8 cellular contexts compared by ENCODE assay signal in genomic region chr7:105003275-105003674, GRCh38. TPM values are rescaled to one million over a fixed set of nuclear protein-coding genes. Genes with fewer than 3 reads are reported as not detected.
DNase-seq lines count a peak whose midpoint lies in the region; ATAC-seq and TF ChIP-seq lines count a peak whose summit lies in the region.

No MANE protein-coding gene starts in this region.

- H3K27me3 Mint-ChIP-seq in WTC11 (ENCODE audit: low read depth) (no peaks in the 10 kb centered on the region), osteocyte (ENCODE audit: unreplicated experiment) (no peaks in the 10 kb centered on the region)

- H3K36me3 Mint-ChIP-seq in WTC11 (peaks cover 11% of the 10 kb centered on the region), osteocyte (ENCODE audit: unreplicated experiment) (peaks cover 5% of the 10 kb centered on the region)

- H3K27ac Mint-ChIP-seq in WTC11: peak overlapping the region; percentile 77
- peak overlapping the region; percentile 84 for H3K27ac Mint-ChIP-seq in osteocyte (ENCODE audit: unreplicated experiment)

- H3K4me1 ChIP-seq in HEK293 (ENCODE audit: control insufficient read depth, insufficient read depth, low read length): peaks cover 6% of the 10 kb centered on the region; the same call in 1 of the 2 replicates

- H3K4me3 ChIP-seq in HEK293 (ENCODE audit: low read depth, low read length): no peak overlapping the region

- H3K27ac ChIP-seq in HEK293 (ENCODE audit: extremely low read depth, low read depth, low read length) (0 out of 2 replicates have a peak overlapping the region, but pooled peaks have one; percentile 7), epithelial cell of prostate (peak overlapping the region; percentile 54)

- ATAC-seq in WTC11 (no peak; the same call in 1 of the 2 replicates), HG03280 (IDR thresholded peaks at IDR 0.05; ENCODE audit: unreplicated experiment) (no peak), GM19035 (IDR thresholded peaks at IDR 0.05; ENCODE audit: unreplicated experiment) (no peak), HG03108 (IDR thresholded peaks at IDR 0.05; ENCODE audit: unreplicated experiment) (no peak)

- H3K9me3 Mint-ChIP-seq in WTC11 (no peaks in the 10 kb centered on the region), osteocyte (ENCODE audit: unreplicated experiment) (no peaks in the 10 kb centered on the region)

- no peak for TF ChIP-seq CTCF in HEK293 (tag by site-specific recombination; IDR thresholded peaks at IDR 0.05)
- TF ChIP-seq CTCF in WTC11 (IDR thresholded peaks at IDR 0.05): no peak
- no peak for TF ChIP-seq CTCF in osteocyte (IDR thresholded peaks at IDR 0.05)

- no peak for DNase-seq in WTC11 (ENCODE audit: low spot score)
- no peak for DNase-seq in epithelial cell of prostate (ENCODE audit: low read depth, low spot score)
- no peak for DNase-seq in osteocyte (ENCODE audit: extremely low spot score, unreplicated experiment)
- DNase-seq in GDM1 (lab: John Stamatoyannopoulos, UW): no peak

- peaks cover 0 to 6% of the 10 kb centered on the region in 2 experiments; a peak in 2 of 3 replicates for H3K36me3 ChIP-seq in HEK293 (ENCODE audit: control insufficient read depth in 2 of 2, insufficient read depth in 1 of 2, low read length in 2 of 2)

- CTCF ChIA-PET in HEK293 (lab: Yijun Ruan, JAX): interaction anchor here (1.1 to 1.4 kb wide), 2 partner anchors 14 to 22 kb away, joined by 3 read pairs; no protein-coding TSS in a partner anchor
- CTCF ChIA-PET in WTC11 (lab: Charles Lee): no interaction called here

- POLR2A ChIA-PET in HEK293 (lab: Yijun Ruan, JAX) (interaction anchor here (1.0 to 1.1 kb wide), 3 partner anchors 9 to 19 kb away, joined by 3 to 4 read pairs (median 3); partner anchors contain the start of gene KMT2E), WTC11 (lab: Charles Lee) (no interaction called here)

- H3K9me3 ChIP-seq in HEK293 (ENCODE audit: control insufficient read depth, insufficient read depth, low read depth, low read length): no peaks in the 10 kb centered on the region

- H3K4me1 Mint-ChIP-seq in WTC11: peaks cover 69% of the 10 kb centered on the region
- peaks cover 86% of the 10 kb centered on the region for H3K4me1 Mint-ChIP-seq in osteocyte (ENCODE audit: unreplicated experiment)

- H3K4me3 Mint-ChIP-seq in WTC11 (no peak overlapping the region), osteocyte (ENCODE audit: unreplicated experiment) (peak overlapping the region; percentile 43)

TF ChIP-seq in HEK293, 187 proteins besides CTCF, POLR2A, EP300 and RAD21 (continues in another document):
- TF ChIP-seq ZBTB48 (tag by site-specific recombination; IDR thresholded peaks at IDR 0.05): no peak
- no peak for TF ChIP-seq REPIN1 (tag by site-specific recombination; IDR thresholded peaks at IDR 0.05; ENCODE audit: low read depth)
- TF ChIP-seq ZIC2 (tag by site-specific recombination; IDR thresholded peaks at IDR 0.05): no peak
- TF ChIP-seq ZBTB17 (tag by site-specific recombination; IDR thresholded peaks at IDR 0.05): peak; percentile 66
- no peak for TF ChIP-seq ZNF394 (tag by site-specific recombination; IDR thresholded peaks at IDR 0.05; ENCODE audit: borderline replicate concordance)
- TF ChIP-seq ZNF48 (tag by site-specific recombination; IDR thresholded peaks at IDR 0.05): no peak
- TF ChIP-seq ZNF544 (tag by site-specific recombination; IDR thresholded peaks at IDR 0.05): no peak
- TF ChIP-seq ZBTB11 (tag by site-specific recombination; conservative IDR thresholded peaks at IDR 0.05; ENCODE audit: low read depth): no peak
- no peak for TF ChIP-seq ZNF670 (tag by site-specific recombination; IDR thresholded peaks at IDR 0.05; ENCODE audit: low read depth)
- TF ChIP-seq ZSCAN5A (tag by site-specific recombination; IDR thresholded peaks at IDR 0.05): no peak

TF ChIP-seq in WTC11, 78 proteins besides CTCF, POLR2A, EP300 and RAD21:
- no peak for TF ChIP-seq GABPB1 (CRISPR knock-in tag; IDR thresholded peaks at IDR 0.05)
- TF ChIP-seq CBFB (CRISPR knock-in tag; IDR thresholded peaks at IDR 0.05; ENCODE audit: low read depth): no peak
- TF ChIP-seq SMAD4 (CRISPR knock-in tag; IDR thresholded peaks at IDR 0.05): no peak
- TF ChIP-seq SP1 (CRISPR knock-in tag; conservative IDR thresholded peaks at IDR 0.05): no peak
- no peak for TF ChIP-seq FOXP1 (CRISPR knock-in tag; IDR thresholded peaks at IDR 0.05; ENCODE audit: borderline replicate concordance)
- TF ChIP-seq ELF4 (CRISPR knock-in tag; IDR thresholded peaks at IDR 0.05; ENCODE audit: low read depth): no peak
- no peak for TF ChIP-seq ZBTB21 (CRISPR knock-in tag; IDR thresholded peaks at IDR 0.05; ENCODE audit: borderline replicate concordance)
- no peak for TF ChIP-seq JAZF1 (CRISPR knock-in tag; IDR thresholded peaks at IDR 0.05)
- TF ChIP-seq SMAD3 (CRISPR knock-in tag; IDR thresholded peaks at IDR 0.05; ENCODE audit: borderline replicate concordance): no peak
- TF ChIP-seq ZSCAN18 (CRISPR knock-in tag; IDR thresholded peaks at IDR 0.05): no peak
- no peak for TF ChIP-seq JUN (CRISPR knock-in tag; IDR thresholded peaks at IDR 0.05)
- no peak for TF ChIP-seq ZNF416 (CRISPR knock-in tag; IDR thresholded peaks at IDR 0.05)
- TF ChIP-seq NR3C1 (CRISPR knock-in tag; conservative IDR thresholded peaks at IDR 0.05; ENCODE audit: low read depth): no peak
- TF ChIP-seq MYBL2 (CRISPR knock-in tag; IDR thresholded peaks at IDR 0.05): no peak
- TF ChIP-seq ZNF423 (CRISPR knock-in tag; IDR thresholded peaks at IDR 0.05): no peak
- no peak for TF ChIP-seq HMGA2 (CRISPR knock-in tag; IDR thresholded peaks at IDR 0.05)
- no peak for TF ChIP-seq MAX (CRISPR knock-in tag; IDR thresholded peaks at IDR 0.05)
- no peak for TF ChIP-seq PREB (CRISPR knock-in tag; IDR thresholded peaks at IDR 0.05; ENCODE audit: borderline replicate concordance)
TF ChIP-seq in WTC11: peak in this region for 0.

RNA-seq across cellular contexts. Expression of gene KMT2E, which starts 10.7 kb away (rescaled TPM):
- total RNA-seq in WTC11 (2021) (51.4 to 52.3 TPM (median 51.8 TPM) in 3 replicates), osteocyte (72.9 and 75.6 TPM in 2 replicates)
